In genomic region chr15:82764740-82765139, GRCh38 we compare ENCODE assay signal across 1 cellular context.
TF ChIP-seq lines count a peak whose summit lies in the region.

No MANE protein-coding gene starts in this region.

TF ChIP-seq in WTC11, 78 proteins besides CTCF, POLR2A, EP300 and RAD21 (continued from another document):
- no peak for TF ChIP-seq FOXJ3 (CRISPR knock-in tag; IDR thresholded peaks at IDR 0.05; ENCODE audit: borderline replicate concordance)
- TF ChIP-seq STAT6 (CRISPR knock-in tag; conservative IDR thresholded peaks at IDR 0.05; ENCODE audit: low read depth): no peak
- TF ChIP-seq ZNF425 (CRISPR knock-in tag; conservative IDR thresholded peaks at IDR 0.05): no peak
- TF ChIP-seq ZNF263 (CRISPR knock-in tag; IDR thresholded peaks at IDR 0.05; ENCODE audit: low read depth): no peak
- TF ChIP-seq MAX (CRISPR knock-in tag; IDR thresholded peaks at IDR 0.05): no peak
- TF ChIP-seq ZNF416 (CRISPR knock-in tag; IDR thresholded peaks at IDR 0.05): no peak
- no peak for TF ChIP-seq GTF2I (CRISPR knock-in tag; conservative IDR thresholded peaks at IDR 0.05)
- no peak for TF ChIP-seq IRF1 (CRISPR knock-in tag; IDR thresholded peaks at IDR 0.05)
- no peak for TF ChIP-seq NFYB (CRISPR knock-in tag; conservative IDR thresholded peaks at IDR 0.05; ENCODE audit: low read depth)
- no peak for TF ChIP-seq KAT7 (CRISPR knock-in tag; IDR thresholded peaks at IDR 0.05; ENCODE audit: borderline replicate concordance)
- TF ChIP-seq NR3C1 (CRISPR knock-in tag; conservative IDR thresholded peaks at IDR 0.05; ENCODE audit: low read depth): no peak
- no peak for TF ChIP-seq ATF3 (CRISPR knock-in tag; conservative IDR thresholded peaks at IDR 0.05)
- no peak for TF ChIP-seq PRRX2 (CRISPR knock-in tag; IDR thresholded peaks at IDR 0.05)
- no peak for TF ChIP-seq ATF6 (CRISPR knock-in tag; IDR thresholded peaks at IDR 0.05)
TF ChIP-seq in WTC11: peak in this region for 0.
